1 cellular context compared by ENCODE assay signal in genomic region chr2:171893824-171894611, GRCh38.
TF ChIP-seq lines count a peak whose summit lies in the region.

A gene with protein sequence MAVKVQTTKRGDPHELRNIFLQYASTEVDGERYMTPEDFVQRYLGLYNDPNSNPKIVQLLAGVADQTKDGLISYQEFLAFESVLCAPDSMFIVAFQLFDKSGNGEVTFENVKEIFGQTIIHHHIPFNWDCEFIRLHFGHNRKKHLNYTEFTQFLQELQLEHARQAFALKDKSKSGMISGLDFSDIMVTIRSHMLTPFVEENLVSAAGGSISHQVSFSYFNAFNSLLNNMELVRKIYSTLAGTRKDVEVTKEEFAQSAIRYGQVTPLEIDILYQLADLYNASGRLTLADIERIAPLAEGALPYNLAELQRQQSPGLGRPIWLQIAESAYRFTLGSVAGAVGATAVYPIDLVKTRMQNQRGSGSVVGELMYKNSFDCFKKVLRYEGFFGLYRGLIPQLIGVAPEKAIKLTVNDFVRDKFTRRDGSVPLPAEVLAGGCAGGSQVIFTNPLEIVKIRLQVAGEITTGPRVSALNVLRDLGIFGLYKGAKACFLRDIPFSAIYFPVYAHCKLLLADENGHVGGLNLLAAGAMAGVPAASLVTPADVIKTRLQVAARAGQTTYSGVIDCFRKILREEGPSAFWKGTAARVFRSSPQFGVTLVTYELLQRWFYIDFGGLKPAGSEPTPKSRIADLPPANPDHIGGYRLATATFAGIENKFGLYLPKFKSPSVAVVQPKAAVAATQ (minus strand): TSS chr2:171894244. CDS start chr2:171894214, 30 bp downstream.

TF ChIP-seq in K562, 482 proteins besides CTCF, POLR2A, EP300 and RAD21 (continued from another document and continues in another):
- TF ChIP-seq, protein P1, sequence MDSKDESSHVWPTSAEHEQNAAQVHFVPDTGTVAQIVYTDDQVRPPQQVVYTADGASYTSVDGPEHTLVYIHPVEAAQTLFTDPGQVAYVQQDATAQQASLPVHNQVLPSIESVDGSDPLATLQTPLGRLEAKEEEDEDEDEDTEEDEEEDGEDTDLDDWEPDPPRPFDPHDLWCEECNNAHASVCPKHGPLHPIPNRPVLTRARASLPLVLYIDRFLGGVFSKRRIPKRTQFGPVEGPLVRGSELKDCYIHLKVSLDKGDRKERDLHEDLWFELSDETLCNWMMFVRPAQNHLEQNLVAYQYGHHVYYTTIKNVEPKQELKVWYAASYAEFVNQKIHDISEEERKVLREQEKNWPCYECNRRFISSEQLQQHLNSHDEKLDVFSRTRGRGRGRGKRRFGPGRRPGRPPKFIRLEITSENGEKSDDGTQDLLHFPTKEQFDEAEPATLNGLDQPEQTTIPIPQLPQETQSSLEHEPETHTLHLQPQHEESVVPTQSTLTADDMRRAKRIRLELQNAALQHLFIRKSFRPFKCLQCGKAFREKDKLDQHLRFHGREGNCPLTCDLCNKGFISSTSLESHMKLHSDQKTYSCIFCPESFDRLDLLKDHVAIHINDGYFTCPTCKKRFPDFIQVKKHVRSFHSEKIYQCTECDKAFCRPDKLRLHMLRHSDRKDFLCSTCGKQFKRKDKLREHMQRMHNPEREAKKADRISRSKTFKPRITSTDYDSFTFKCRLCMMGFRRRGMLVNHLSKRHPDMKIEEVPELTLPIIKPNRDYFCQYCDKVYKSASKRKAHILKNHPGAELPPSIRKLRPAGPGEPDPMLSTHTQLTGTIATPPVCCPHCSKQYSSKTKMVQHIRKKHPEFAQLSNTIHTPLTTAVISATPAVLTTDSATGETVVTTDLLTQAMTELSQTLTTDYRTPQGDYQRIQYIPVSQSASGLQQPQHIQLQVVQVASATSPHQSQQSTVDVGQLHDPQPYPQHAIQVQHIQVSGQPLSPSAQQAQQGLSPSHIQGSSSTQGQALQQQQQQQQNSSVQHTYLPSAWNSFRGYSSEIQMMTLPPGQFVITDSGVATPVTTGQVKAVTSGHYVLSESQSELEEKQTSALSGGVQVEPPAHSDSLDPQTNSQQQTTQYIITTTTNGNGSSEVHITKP (IDR thresholded peaks at IDR 0.05; ENCODE audit: partially characterized antibody), result no peak
- TF ChIP-seq ZNF3 (CRISPR knock-in tag; IDR thresholded peaks at IDR 0.05) (no peak), CBX1 (IDR thresholded peaks at IDR 0.05; ENCODE audit: low read depth) (no peak), MBD1 (CRISPR knock-in tag; IDR thresholded peaks at IDR 0.05) (no peak), ZNF696 (CRISPR knock-in tag; conservative IDR thresholded peaks at IDR 0.05) (no peak), CEBPG (CRISPR knock-in tag; IDR thresholded peaks at IDR 0.05) (peak; percentile 69), CEBPG (tag; conservative IDR thresholded peaks at IDR 0.05 in 1 of 2, IDR thresholded peaks at IDR 0.05 in 1 of 2) (peak; percentile 79 to 85), U2AF2 (optimal IDR thresholded peaks at IDR 0.05; ENCODE audit: low read depth, low read length) (no peak), ELF1 (tag; IDR thresholded peaks at IDR 0.05) (peak; percentile 34; the same call in 1 of the 2 replicates), RNF2 (IDR thresholded peaks at IDR 0.05) (0 out of 2 replicates have a peak, but pooled peaks have one; percentile 24), NELFE (IDR thresholded peaks at IDR 0.05; ENCODE audit: insufficient read depth, insufficient read length) (no peak), TFAM (CRISPR knock-in tag; conservative IDR thresholded peaks at IDR 0.05) (no peak), RBM14 (IDR thresholded peaks at IDR 0.05; ENCODE audit: borderline replicate concordance, insufficient read depth, low read depth, low read length) (no peak), BHLHE40 (IDR thresholded peaks at IDR 0.05; ENCODE audit: low read length) (peak; percentile 79), PHTF2 (CRISPR knock-in tag; IDR thresholded peaks at IDR 0.05) (no peak), MYBL2 (IDR thresholded peaks at IDR 0.05; ENCODE audit: low read depth) (no peak), MYBL2 (CRISPR knock-in tag; IDR thresholded peaks at IDR 0.05; ENCODE audit: borderline replicate concordance) (no peak), MAZ (CRISPR knock-in tag; conservative IDR thresholded peaks at IDR 0.05 in 1 of 2, IDR thresholded peaks at IDR 0.05 in 1 of 2) (peak; percentile 70 to 86), ZBTB2 (IDR thresholded peaks at IDR 0.05) (0 out of 2 replicates have a peak, but pooled peaks have one; percentile 46), ZNF23 (CRISPR knock-in tag; IDR thresholded peaks at IDR 0.05) (no peak; the same call in 1 of the 2 replicates), FOXP1 (CRISPR knock-in tag; IDR thresholded peaks at IDR 0.05) (no peak), TEAD2 (tag; IDR thresholded peaks at IDR 0.05) (no peak), CBFA2T2 (conservative IDR thresholded peaks at IDR 0.05) (no peak), SUPT5H (IDR thresholded peaks at IDR 0.05) (peak; percentile 85), KLF13 (tag; IDR thresholded peaks at IDR 0.05; ENCODE audit: borderline replicate concordance, low read depth) (peak; percentile 45; the same call in 1 of the 2 replicates), ZNF324 (CRISPR knock-in tag; IDR thresholded peaks at IDR 0.05) (no peak), ZNF212 (CRISPR knock-in tag; IDR thresholded peaks at IDR 0.05) (no peak), ETV5 (CRISPR knock-in tag; IDR thresholded peaks at IDR 0.05; ENCODE audit: low read depth) (peak; percentile 22), ATF3 (IDR thresholded peaks at IDR 0.05) (0 out of 2 replicates have a peak, but pooled peaks have one; percentile 13), ATF3 (CRISPR knock-in tag; conservative IDR thresholded peaks at IDR 0.05) (no peak), TRIM25 (IDR thresholded peaks at IDR 0.05; ENCODE audit: borderline replicate concordance) (peak; percentile 87; the same call in 1 of the 2 replicates), ZNF764 (CRISPR knock-in tag; IDR thresholded peaks at IDR 0.05; ENCODE audit: low read depth) (no peak), MCM5 (IDR thresholded peaks at IDR 0.05; ENCODE audit: low read depth) (no peak), ZNF77 (CRISPR knock-in tag; IDR thresholded peaks at IDR 0.05) (no peak), CHAMP1 (IDR thresholded peaks at IDR 0.05) (no peak), ZNF583 (CRISPR knock-in tag; IDR thresholded peaks at IDR 0.05) (0 out of 2 replicates have a peak, but pooled peaks have one; percentile 48), SAFB (IDR thresholded peaks at IDR 0.05; ENCODE audit: borderline replicate concordance, low read depth, low read length) (0 out of 2 replicates have a peak, but pooled peaks have one; percentile 57), CHCHD3 (CRISPR knock-in tag; IDR thresholded peaks at IDR 0.05) (no peak), CAMTA2 (CRISPR knock-in tag; conservative IDR thresholded peaks at IDR 0.05) (no peak), HDAC2 (IDR thresholded peaks at IDR 0.05) (peak; percentile 81), ZBTB9 (CRISPR knock-in tag; IDR thresholded peaks at IDR 0.05) (no peak), ZBTB1 (CRISPR knock-in tag; IDR thresholded peaks at IDR 0.05; ENCODE audit: borderline replicate concordance, low read depth) (no peak)
- TF ChIP-seq, protein P2, sequence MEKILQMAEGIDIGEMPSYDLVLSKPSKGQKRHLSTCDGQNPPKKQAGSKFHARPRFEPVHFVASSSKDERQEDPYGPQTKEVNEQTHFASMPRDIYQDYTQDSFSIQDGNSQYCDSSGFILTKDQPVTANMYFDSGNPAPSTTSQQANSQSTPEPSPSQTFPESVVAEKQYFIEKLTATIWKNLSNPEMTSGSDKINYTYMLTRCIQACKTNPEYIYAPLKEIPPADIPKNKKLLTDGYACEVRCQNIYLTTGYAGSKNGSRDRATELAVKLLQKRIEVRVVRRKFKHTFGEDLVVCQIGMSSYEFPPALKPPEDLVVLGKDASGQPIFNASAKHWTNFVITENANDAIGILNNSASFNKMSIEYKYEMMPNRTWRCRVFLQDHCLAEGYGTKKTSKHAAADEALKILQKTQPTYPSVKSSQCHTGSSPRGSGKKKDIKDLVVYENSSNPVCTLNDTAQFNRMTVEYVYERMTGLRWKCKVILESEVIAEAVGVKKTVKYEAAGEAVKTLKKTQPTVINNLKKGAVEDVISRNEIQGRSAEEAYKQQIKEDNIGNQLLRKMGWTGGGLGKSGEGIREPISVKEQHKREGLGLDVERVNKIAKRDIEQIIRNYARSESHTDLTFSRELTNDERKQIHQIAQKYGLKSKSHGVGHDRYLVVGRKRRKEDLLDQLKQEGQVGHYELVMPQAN (IDR thresholded peaks at IDR 0.05; ENCODE audit: borderline replicate concordance), result peak; percentile 55; the same call in 1 of the 2 replicates
- TF ChIP-seq, protein P3, sequence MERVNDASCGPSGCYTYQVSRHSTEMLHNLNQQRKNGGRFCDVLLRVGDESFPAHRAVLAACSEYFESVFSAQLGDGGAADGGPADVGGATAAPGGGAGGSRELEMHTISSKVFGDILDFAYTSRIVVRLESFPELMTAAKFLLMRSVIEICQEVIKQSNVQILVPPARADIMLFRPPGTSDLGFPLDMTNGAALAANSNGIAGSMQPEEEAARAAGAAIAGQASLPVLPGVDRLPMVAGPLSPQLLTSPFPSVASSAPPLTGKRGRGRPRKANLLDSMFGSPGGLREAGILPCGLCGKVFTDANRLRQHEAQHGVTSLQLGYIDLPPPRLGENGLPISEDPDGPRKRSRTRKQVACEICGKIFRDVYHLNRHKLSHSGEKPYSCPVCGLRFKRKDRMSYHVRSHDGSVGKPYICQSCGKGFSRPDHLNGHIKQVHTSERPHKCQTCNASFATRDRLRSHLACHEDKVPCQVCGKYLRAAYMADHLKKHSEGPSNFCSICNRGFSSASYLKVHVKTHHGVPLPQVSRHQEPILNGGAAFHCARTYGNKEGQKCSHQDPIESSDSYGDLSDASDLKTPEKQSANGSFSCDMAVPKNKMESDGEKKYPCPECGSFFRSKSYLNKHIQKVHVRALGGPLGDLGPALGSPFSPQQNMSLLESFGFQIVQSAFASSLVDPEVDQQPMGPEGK (CRISPR knock-in tag; IDR thresholded peaks at IDR 0.05; ENCODE audit: borderline replicate concordance), result no peak
